In genomic region chr5:132195727-132196126, GRCh38 we compare ENCODE assay signal across 25 cellular contexts.
"Had no signal": no experiment of that assay in that cellular context is flagged by ENCODE, and none has a peak within 500 bp of the region (broad histone marks: within the 10 kb centered on the region; RNA-seq: fewer than 3 reads in every experiment).

No MANE protein-coding gene starts in this region.

- H3K9me3 Mint-ChIP-seq: dendritic cell treated with granulocyte-macrophage colony-stimulating factor and Interleukin-4, amounts not matched to agents 40 ng/mL and 50 ng/mL, for 4 days; mesothelial cell of epicardium; naive B cell; natural killer cell treated with Interleukin-12 subunit alpha and Interleukin-12 subunit beta and Interleukin-15 and Interleukin-18, amount 100 ng/mL, for 72 hours; neural crest cell; stimulated activated naive B cell treated with anti-CD40 and anti-IgM and Interleukin-4, amounts not matched to agents 10 μg/mL and 1 μg/mL and 100 μg/mL, for 72 hours; stimulated activated naive CD8-positive, alpha-beta T cell treated with anti-CD3 and anti-CD28 coated beads, Interleukin-15, Interleukin-2, amounts not matched to agents 100 ng/mL and 50 ng/mL, for 24 hours had no signal

- H3K79me2 ChIP-seq: parathyroid adenoma had no signal

- H2AFZ ChIP-seq: parathyroid adenoma had no signal

- H3K36me3 Mint-ChIP-seq: naive B cell; natural killer cell treated with Interleukin-12 subunit alpha and Interleukin-12 subunit beta and Interleukin-15 and Interleukin-18, amount 100 ng/mL, for 72 hours had no signal

- H3K4me3 Mint-ChIP-seq: dendritic cell treated with granulocyte-macrophage colony-stimulating factor and Interleukin-4, amounts not matched to agents 40 ng/mL and 50 ng/mL, for 4 days; mesothelial cell of epicardium; naive B cell; natural killer cell treated with Interleukin-12 subunit alpha and Interleukin-12 subunit beta and Interleukin-15 and Interleukin-18, amount 100 ng/mL, for 72 hours; neural crest cell; stimulated activated naive B cell treated with anti-CD40 and anti-IgM and Interleukin-4, amounts not matched to agents 10 μg/mL and 1 μg/mL and 100 μg/mL, for 72 hours; stimulated activated naive CD8-positive, alpha-beta T cell treated with anti-CD3 and anti-CD28 coated beads, Interleukin-15, Interleukin-2, amounts not matched to agents 100 ng/mL and 50 ng/mL, for 24 hours had no signal

- ATAC-seq: mucosa of descending colon; natural killer cell treated with Interleukin-12 subunit alpha and Interleukin-12 subunit beta and Interleukin-15 and Interleukin-18, amount 100 ng/mL, for 72 hours; right lobe of liver; stimulated activated naive B cell treated with anti-CD40 and anti-IgM and Interleukin-4, amounts not matched to agents 10 μg/mL and 1 μg/mL and 100 μg/mL, for 72 hours had no signal

- H3K27ac ChIP-seq: esophagus squamous epithelium, neutrophil, parathyroid adenoma, right lobe of liver, thoracic aorta, tibial nerve, vagina had no signal

- H3K4me1 Mint-ChIP-seq: mesothelial cell of epicardium; naive B cell; stimulated activated naive B cell treated with anti-CD40 and anti-IgM and Interleukin-4, amounts not matched to agents 10 μg/mL and 1 μg/mL and 100 μg/mL, for 72 hours had no signal

- H3K9me3 ChIP-seq: esophagus squamous epithelium, mucosa of descending colon, neutrophil, right lobe of liver, thoracic aorta, tibial nerve, vagina had no signal

- H3K27me3 Mint-ChIP-seq: dendritic cell treated with granulocyte-macrophage colony-stimulating factor and Interleukin-4, amounts not matched to agents 40 ng/mL and 50 ng/mL, for 4 days; naive B cell; natural killer cell treated with Interleukin-12 subunit alpha and Interleukin-12 subunit beta and Interleukin-15 and Interleukin-18, amount 100 ng/mL, for 72 hours; progenitor cell of endocrine pancreas; stimulated activated naive B cell treated with anti-CD40 and anti-IgM and Interleukin-4, amounts not matched to agents 10 μg/mL and 1 μg/mL and 100 μg/mL, for 72 hours; stimulated activated naive CD8-positive, alpha-beta T cell treated with anti-CD3 and anti-CD28 coated beads, Interleukin-15, Interleukin-2, amounts not matched to agents 100 ng/mL and 50 ng/mL, for 24 hours had no signal

- H3K4me1 ChIP-seq: esophagus squamous epithelium, parathyroid adenoma, right lobe of liver, tibial nerve, vagina had no signal

- H3K4me3 ChIP-seq: esophagus squamous epithelium, mucosa of descending colon, right lobe of liver, thoracic aorta, tibial nerve, vagina had no signal

- DNase-seq: effector CD8-positive, alpha-beta T cell; esophagus squamous epithelium; mesenchymal stem cell; mucosa of descending colon; naive B cell; right lobe of liver; small intestine; stimulated activated CD4-positive, alpha-beta T cell treated with anti-CD3 and anti-CD28 coated beads, Interleukin-15, amount 100 ng/mL, for 24 hours; stimulated activated CD4-positive, alpha-beta T cell treated with anti-CD3 and anti-CD28 coated beads, Interleukin-2, amount 100 ng/mL, for 48 hours; stimulated activated naive B cell treated with anti-CD40 and anti-IgM and Interleukin-4, amounts not matched to agents 10 μg/mL and 1 μg/mL and 100 μg/mL, for 72 hours had no signal

- H3K27me3 ChIP-seq: esophagus squamous epithelium, neutrophil, right lobe of liver, tibial nerve, vagina had no signal

- H3K9ac ChIP-seq: parathyroid adenoma had no signal

- H3K36me3 ChIP-seq: neutrophil had no signal

- H3K27ac Mint-ChIP-seq: dendritic cell treated with granulocyte-macrophage colony-stimulating factor and Interleukin-4, amounts not matched to agents 40 ng/mL and 50 ng/mL, for 4 days; mesothelial cell of epicardium; natural killer cell treated with Interleukin-12 subunit alpha and Interleukin-12 subunit beta and Interleukin-15 and Interleukin-18, amount 100 ng/mL, for 72 hours; progenitor cell of endocrine pancreas; stimulated activated naive B cell treated with anti-CD40 and anti-IgM and Interleukin-4, amounts not matched to agents 10 μg/mL and 1 μg/mL and 100 μg/mL, for 72 hours; stimulated activated naive CD8-positive, alpha-beta T cell treated with anti-CD3 and anti-CD28 coated beads, Interleukin-15, Interleukin-2, amounts not matched to agents 100 ng/mL and 50 ng/mL, for 24 hours had no signal

- FAIRE-seq: colon, endothelial cell of umbilical vein, frontal cortex, keratinocyte, small intestine had no signal
